In the genomic region with DNA sequence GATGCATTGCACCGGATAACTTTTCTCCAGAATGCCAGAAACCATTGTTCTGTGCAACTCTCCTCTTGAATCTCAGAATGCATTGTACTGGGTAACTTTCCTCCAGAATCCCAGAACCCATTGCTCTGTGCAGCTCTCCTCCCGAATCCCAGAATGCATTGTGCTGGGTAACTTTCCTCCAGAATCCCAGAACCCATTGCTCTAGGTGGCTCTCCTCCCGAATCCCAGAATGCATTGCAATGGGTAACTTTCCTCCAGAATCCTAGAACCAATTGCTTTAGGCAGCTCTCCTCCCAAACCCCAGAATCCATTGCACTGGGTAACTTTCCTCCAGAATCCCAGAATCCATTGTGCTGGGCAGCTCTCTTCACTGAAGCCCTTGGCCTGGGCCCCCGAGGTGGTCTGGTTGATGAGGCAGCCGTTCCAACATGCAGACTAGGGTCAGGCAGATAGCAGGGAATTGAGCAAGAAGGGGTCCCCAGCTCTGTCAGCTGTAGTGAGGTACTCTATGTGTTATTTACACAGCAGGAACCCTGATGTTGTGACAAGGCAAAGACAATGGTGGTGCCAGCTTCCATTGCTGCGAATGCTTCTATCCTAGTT, we compare ENCODE assay signal across 3 cellular contexts.
TF ChIP-seq lines count a peak whose summit lies in the region.

No MANE protein-coding gene starts in this region.

TF ChIP-seq in SK-N-SH, 30 proteins besides CTCF, POLR2A, EP300 and RAD21:
- TF ChIP-seq POLR2AphosphoS5 (IDR thresholded peaks at IDR 0.05; ENCODE audit: low read depth, low read length) (0 out of 2 replicates have a peak, but pooled peaks have one; percentile 18), EZH2phosphoT487 (IDR thresholded peaks at IDR 0.05; ENCODE audit: borderline replicate concordance, low read depth) (no peak), TEAD4 (IDR thresholded peaks at IDR 0.05; ENCODE audit: borderline replicate concordance, insufficient read depth) (no peak)
- TF ChIP-seq, protein P1, sequence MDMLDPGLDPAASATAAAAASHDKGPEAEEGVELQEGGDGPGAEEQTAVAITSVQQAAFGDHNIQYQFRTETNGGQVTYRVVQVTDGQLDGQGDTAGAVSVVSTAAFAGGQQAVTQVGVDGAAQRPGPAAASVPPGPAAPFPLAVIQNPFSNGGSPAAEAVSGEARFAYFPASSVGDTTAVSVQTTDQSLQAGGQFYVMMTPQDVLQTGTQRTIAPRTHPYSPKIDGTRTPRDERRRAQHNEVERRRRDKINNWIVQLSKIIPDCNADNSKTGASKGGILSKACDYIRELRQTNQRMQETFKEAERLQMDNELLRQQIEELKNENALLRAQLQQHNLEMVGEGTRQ (IDR thresholded peaks at IDR 0.05; ENCODE audit: borderline replicate concordance, low read depth, low read length) = no peak
TF ChIP-seq in SK-N-SH: peak in this region for 1.

TF ChIP-seq in SK-N-SH treated with all-trans-retinoic acid at 6 μM for 48 hours, 23 proteins besides CTCF, POLR2A, EP300 and RAD21:
- TF ChIP-seq ZFP3 (CRISPR knock-in tag; IDR thresholded peaks at IDR 0.05) (no peak), PPARA (CRISPR knock-in tag; IDR thresholded peaks at IDR 0.05; ENCODE audit: borderline replicate concordance) (no peak), ISL1 (CRISPR knock-in tag; IDR thresholded peaks at IDR 0.05) (no peak), CSDC2 (CRISPR knock-in tag; IDR thresholded peaks at IDR 0.05) (no peak), RARB (CRISPR knock-in tag; IDR thresholded peaks at IDR 0.05) (no peak)
- TF ChIP-seq, protein P2, sequence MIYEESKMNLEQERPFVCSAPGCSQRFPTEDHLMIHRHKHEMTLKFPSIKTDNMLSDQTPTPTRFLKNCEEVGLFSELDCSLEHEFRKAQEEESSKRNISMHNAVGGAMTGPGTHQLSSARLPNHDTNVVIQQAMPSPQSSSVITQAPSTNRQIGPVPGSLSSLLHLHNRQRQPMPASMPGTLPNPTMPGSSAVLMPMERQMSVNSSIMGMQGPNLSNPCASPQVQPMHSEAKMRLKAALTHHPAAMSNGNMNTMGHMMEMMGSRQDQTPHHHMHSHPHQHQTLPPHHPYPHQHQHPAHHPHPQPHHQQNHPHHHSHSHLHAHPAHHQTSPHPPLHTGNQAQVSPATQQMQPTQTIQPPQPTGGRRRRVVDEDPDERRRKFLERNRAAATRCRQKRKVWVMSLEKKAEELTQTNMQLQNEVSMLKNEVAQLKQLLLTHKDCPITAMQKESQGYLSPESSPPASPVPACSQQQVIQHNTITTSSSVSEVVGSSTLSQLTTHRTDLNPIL (CRISPR knock-in tag; IDR thresholded peaks at IDR 0.05; ENCODE audit: low read depth) = no peak

TF ChIP-seq in A549, 52 proteins besides CTCF, POLR2A, EP300 and RAD21:
- TF ChIP-seq SREBF2 (IDR thresholded peaks at IDR 0.05) (no peak), POLR2AphosphoS2 (conservative IDR thresholded peaks at IDR 0.05; ENCODE audit: low read length) (no peak; the same call in 1 of the 2 replicates), GATA3 (IDR thresholded peaks at IDR 0.05; ENCODE audit: borderline replicate concordance) (no peak), NFE2L2 (conservative IDR thresholded peaks at IDR 0.05; ENCODE audit: low read length) (no peak), ZC3H11A (IDR thresholded peaks at IDR 0.05) (no peak), CHD4 (IDR thresholded peaks at IDR 0.05; ENCODE audit: borderline replicate concordance) (no peak), HOXA7 (CRISPR knock-in tag; IDR thresholded peaks at IDR 0.05) (no peak), BHLHE40 (IDR thresholded peaks at IDR 0.05; ENCODE audit: low read depth, low read length) (no peak), FOSL2 (IDR thresholded peaks at IDR 0.05) (no peak), FOSL2 (CRISPR knock-in tag; IDR thresholded peaks at IDR 0.05) (no peak), ZSCAN20 (CRISPR knock-in tag; IDR thresholded peaks at IDR 0.05) (no peak), NPAS2 (CRISPR knock-in tag; IDR thresholded peaks at IDR 0.05; ENCODE audit: borderline replicate concordance) (no peak), ZNF302 (CRISPR knock-in tag; IDR thresholded peaks at IDR 0.05) (no peak), RCOR1 (IDR thresholded peaks at IDR 0.05; ENCODE audit: low read depth, low read length) (no peak), RFX5 (IDR thresholded peaks at IDR 0.05) (no peak), RNF2 (IDR thresholded peaks at IDR 0.05; ENCODE audit: borderline replicate concordance, low read depth) (no peak)
- TF ChIP-seq, protein P3, sequence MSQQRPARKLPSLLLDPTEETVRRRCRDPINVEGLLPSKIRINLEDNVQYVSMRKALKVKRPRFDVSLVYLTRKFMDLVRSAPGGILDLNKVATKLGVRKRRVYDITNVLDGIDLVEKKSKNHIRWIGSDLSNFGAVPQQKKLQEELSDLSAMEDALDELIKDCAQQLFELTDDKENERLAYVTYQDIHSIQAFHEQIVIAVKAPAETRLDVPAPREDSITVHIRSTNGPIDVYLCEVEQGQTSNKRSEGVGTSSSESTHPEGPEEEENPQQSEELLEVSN (IDR thresholded peaks at IDR 0.05; ENCODE audit: borderline replicate concordance, low read depth) = no peak
- TF ChIP-seq, protein P4, sequence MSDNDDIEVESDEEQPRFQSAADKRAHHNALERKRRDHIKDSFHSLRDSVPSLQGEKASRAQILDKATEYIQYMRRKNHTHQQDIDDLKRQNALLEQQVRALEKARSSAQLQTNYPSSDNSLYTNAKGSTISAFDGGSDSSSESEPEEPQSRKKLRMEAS (IDR thresholded peaks at IDR 0.05) = no peak
- TF ChIP-seq, protein P5, sequence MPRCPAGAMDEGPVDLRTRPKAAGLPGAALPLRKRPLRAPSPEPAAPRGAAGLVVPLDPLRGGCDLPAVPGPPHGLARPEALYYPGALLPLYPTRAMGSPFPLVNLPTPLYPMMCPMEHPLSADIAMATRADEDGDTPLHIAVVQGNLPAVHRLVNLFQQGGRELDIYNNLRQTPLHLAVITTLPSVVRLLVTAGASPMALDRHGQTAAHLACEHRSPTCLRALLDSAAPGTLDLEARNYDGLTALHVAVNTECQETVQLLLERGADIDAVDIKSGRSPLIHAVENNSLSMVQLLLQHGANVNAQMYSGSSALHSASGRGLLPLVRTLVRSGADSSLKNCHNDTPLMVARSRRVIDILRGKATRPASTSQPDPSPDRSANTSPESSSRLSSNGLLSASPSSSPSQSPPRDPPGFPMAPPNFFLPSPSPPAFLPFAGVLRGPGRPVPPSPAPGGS (IDR thresholded peaks at IDR 0.05) = no peak
- TF ChIP-seq, protein P6, sequence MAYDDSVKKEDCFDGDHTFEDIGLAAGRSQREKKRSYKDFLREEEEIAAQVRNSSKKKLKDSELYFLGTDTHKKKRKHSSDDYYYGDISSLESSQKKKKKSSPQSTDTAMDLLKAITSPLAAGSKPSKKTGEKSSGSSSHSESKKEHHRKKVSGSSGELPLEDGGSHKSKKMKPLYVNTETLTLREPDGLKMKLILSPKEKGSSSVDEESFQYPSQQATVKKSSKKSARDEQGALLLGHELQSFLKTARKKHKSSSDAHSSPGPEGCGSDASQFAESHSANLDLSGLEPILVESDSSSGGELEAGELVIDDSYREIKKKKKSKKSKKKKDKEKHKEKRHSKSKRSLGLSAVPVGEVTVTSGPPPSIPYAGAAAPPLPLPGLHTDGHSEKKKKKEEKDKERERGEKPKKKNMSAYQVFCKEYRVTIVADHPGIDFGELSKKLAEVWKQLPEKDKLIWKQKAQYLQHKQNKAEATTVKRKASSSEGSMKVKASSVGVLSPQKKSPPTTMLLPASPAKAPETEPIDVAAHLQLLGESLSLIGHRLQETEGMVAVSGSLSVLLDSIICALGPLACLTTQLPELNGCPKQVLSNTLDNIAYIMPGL (CRISPR knock-in tag; IDR thresholded peaks at IDR 0.05; ENCODE audit: borderline replicate concordance) = no peak
